Comparison of ENCODE assay signal across 16 cellular contexts in genomic region chr4:153122855-153123254, GRCh38.
"Had no signal": no experiment of that assay in that cellular context is flagged by ENCODE, and none has a peak within 500 bp of the region (broad histone marks: within the 10 kb centered on the region; RNA-seq: fewer than 3 reads in every experiment).

No MANE protein-coding gene starts in this region.

- H3K36me3 Mint-ChIP-seq: activated naive CD8-positive, alpha-beta T cell; brain; naive thymus-derived CD4-positive, alpha-beta T cell had no signal

- H3K27me3 ChIP-seq: esophagus muscularis mucosa, left lung, ovary, thyroid gland had no signal

- H3K4me3 ChIP-seq: esophagus muscularis mucosa, left lung, mucosa of descending colon, ovary, thyroid gland had no signal

- H3K9me3 ChIP-seq: esophagus muscularis mucosa, left lung, mucosa of descending colon, ovary, thyroid gland had no signal

- H3K27ac ChIP-seq: esophagus muscularis mucosa, left lung, ovary, thyroid gland had no signal

- H3K27me3 Mint-ChIP-seq: activated naive CD8-positive, alpha-beta T cell had no signal

- ATAC-seq: left lung; mucosa of descending colon; naive thymus-derived CD4-positive, alpha-beta T cell had no signal

- H3K9me3 Mint-ChIP-seq: brain; naive thymus-derived CD4-positive, alpha-beta T cell had no signal

- DNase-seq: activated gamma-delta T cell treated with Interleukin-2 at 50 U/mL for 16 hours; activated T-cell treated with anti-CD3 and anti-CD28 coated beads, Interleukin-2, amount 50 U/mL, for 48 hours; central memory CD4-positive, alpha-beta T cell; cortex of kidney; effector CD4-positive, alpha-beta T cell; kidney; left lung; mammary epithelial cell; mucosa of descending colon; naive thymus-derived CD4-positive, alpha-beta T cell; ovary; stimulated activated CD4-positive, alpha-beta T cell treated with anti-CD3 and anti-CD28 coated beads, Interleukin-1b, Interleukin-23, amount 100 ng/mL, for 48 hours; thyroid gland had no signal

- H3K4me1 ChIP-seq: thyroid gland had no signal

- H3K27ac Mint-ChIP-seq: activated naive CD8-positive, alpha-beta T cell had no signal

- H3K4me3 Mint-ChIP-seq: activated naive CD8-positive, alpha-beta T cell; naive thymus-derived CD4-positive, alpha-beta T cell had no signal

- H3K36me3 ChIP-seq: esophagus muscularis mucosa, left lung, ovary, thyroid gland had no signal
